ENCODE assay signal across 19 cellular contexts in the genomic region with DNA sequence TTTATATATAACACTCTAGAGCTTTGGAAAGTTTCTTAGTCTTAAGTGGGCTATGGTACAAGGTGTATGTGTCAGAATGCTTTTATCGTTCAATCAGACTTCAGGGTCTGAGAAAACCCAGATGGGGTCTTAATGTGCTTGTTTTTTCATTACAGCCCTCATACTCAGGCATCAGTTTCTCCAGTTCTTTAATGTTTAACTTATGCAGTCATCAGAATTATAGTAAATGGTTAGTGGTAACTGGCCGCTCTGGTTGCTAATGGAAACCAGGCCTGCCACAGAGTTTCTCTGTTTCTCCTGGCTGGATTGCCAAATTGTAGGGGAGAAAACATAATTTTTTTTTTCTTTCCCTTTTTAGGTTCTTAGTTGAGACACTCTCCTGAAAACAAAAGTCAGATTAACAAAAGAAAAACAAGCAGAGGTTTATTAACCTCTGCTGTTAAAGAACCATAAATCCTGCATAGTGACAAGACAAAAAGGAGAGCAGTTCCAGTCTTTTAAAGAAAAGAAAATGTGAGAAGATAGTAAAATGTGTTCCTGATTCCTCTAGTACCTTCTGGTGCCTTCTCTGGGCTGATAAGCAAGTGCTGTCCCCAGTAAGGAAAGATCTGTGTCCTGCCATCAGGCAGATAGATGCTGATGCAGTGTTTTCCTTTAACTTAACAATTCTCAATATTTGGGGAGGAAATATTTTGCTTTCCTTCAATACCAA. TPM values are rescaled to one million over a fixed set of nuclear protein-coding genes. Genes with fewer than 3 reads are reported as not detected.
DNase-seq lines count a peak whose midpoint lies in the region; ATAC-seq, FAIRE-seq and TF ChIP-seq lines count a peak whose summit lies in the region.
"Had no signal": no experiment of that assay in that cellular context is flagged by ENCODE, and none has a peak within 500 bp of the region (broad histone marks: within the 10 kb centered on the region; RNA-seq: fewer than 3 reads in every experiment).

No MANE protein-coding gene starts in this region.

- TF ChIP-seq POLR2A in K562 (conservative IDR thresholded peaks at IDR 0.05) (no peak), sigmoid colon (IDR thresholded peaks at IDR 0.05) (no peak)

- ATAC-seq in GM19372 (IDR thresholded peaks at IDR 0.05; ENCODE audit: low read depth, unreplicated experiment) (peak; percentile 56), K562 (peak; percentile 58), HG03159 (IDR thresholded peaks at IDR 0.05; ENCODE audit: unreplicated experiment) (no peak)
- ATAC-seq: SK-N-SH treated with all-trans-retinoic acid at 6 μM for 48 hours had no signal

- intact Hi-C loops in K562 (cut with micrococcal nuclease) (no loop called here), sigmoid colon (cut with DNase I) (no loop called here), OCI-LY7 (cut with micrococcal nuclease; ENCODE audit: unreplicated experiment) (no loop called here)

- H3K9ac ChIP-seq in K562 (ENCODE audit: insufficient read depth in 1 of 2, low read depth in 2 of 2, low read length in 2 of 2): no peak overlapping the region

- BruUV-seq in K562 (replicated peaks; lab: Mats Ljungman, UMichigan) (no TSS peak), OCI-LY7 (replicated peaks; lab: Mats Ljungman, UMichigan) (no TSS peak)

- POLR2A ChIA-PET in K562 (lab: Yijun Ruan, JAX) (no interaction called here), OCI-LY7 (lab: Charles Lee) (no interaction called here)

- H3K27ac ChIP-seq in K562 (ENCODE audit: extremely low read depth, low read depth, low read length) (no peak overlapping the region), sigmoid colon (no peak overlapping the region), OCI-LY7 (ENCODE audit: low read depth, low read length, poor library complexity, severe bottlenecking) (no peak overlapping the region)

- H4K20me1 ChIP-seq in K562 (replicated peaks; ENCODE audit: control insufficient read depth, insufficient read depth, low read length) (no peaks in the 10 kb centered on the region), OCI-LY7 (ENCODE audit: insufficient read depth, low read length) (no peaks in the 10 kb centered on the region)

- H3K79me2 ChIP-seq in K562 (ENCODE audit: control insufficient read depth, insufficient read depth, low read length): no peaks in the 10 kb centered on the region
- H3K79me2 ChIP-seq in OCI-LY7 (ENCODE audit: insufficient read depth, low read depth, low read length): no peaks in the 10 kb centered on the region

- H3K27me3 ChIP-seq in K562 (ENCODE audit: control insufficient read depth in 2 of 2, insufficient read depth in 2 of 2, low read length in 2 of 2) (peaks cover under 1 to 6% of the 10 kb centered on the region in 2 experiments; a peak in 3 of 5 replicates), kidney epithelial cell (ENCODE audit: control insufficient read depth, insufficient read depth, low read length) (no peaks in the 10 kb centered on the region), sigmoid colon (no peaks in the 10 kb centered on the region)
- H3K27me3 ChIP-seq: Peyer's patch had no signal

- H3K4me3 ChIP-seq in K562: no peak overlapping the region
- no peak overlapping the region for H3K4me3 ChIP-seq in kidney epithelial cell (ENCODE audit: low read depth, low read length)
- H3K4me3 ChIP-seq in sigmoid colon: no peak overlapping the region
- H3K4me3 ChIP-seq in OCI-LY7 (ENCODE audit: low read depth, low read length, poor library complexity, severe bottlenecking): no peak overlapping the region
- H3K4me3 ChIP-seq: HAP-1, Peyer's patch had no signal

- WGBS in K562 (ENCODE audit: insufficient coverage, low coverage, missing lambda C conversion rate): 6% methylated on average over 2 of the region's 2 CpGs
- 66 to 79% methylated on average over 2 of the region's 2 CpGs for WGBS in sigmoid colon, 2 donors

- no peaks in the 10 kb centered on the region for H3K9me3 ChIP-seq in K562 (replicated peaks; ENCODE audit: control insufficient read depth, insufficient read depth, low read depth, low read length)
- H3K9me3 ChIP-seq in sigmoid colon: peaks cover 0 to 3% (median 0%) of the 10 kb centered on the region in 4 donors
- H3K9me3 ChIP-seq in OCI-LY7 (ENCODE audit: low read length): no peaks in the 10 kb centered on the region
- H3K9me3 ChIP-seq: HAP-1, Peyer's patch had no signal

- H3K4me1 ChIP-seq in K562 (replicated peaks in 1 of 2; ENCODE audit: control insufficient read depth in 2 of 2, insufficient read depth in 2 of 2, low read length in 2 of 2) (no peaks in the 10 kb centered on the region), sigmoid colon (no peaks in the 10 kb centered on the region), OCI-LY7 (ENCODE audit: insufficient read depth, low read length, poor library complexity, severe bottlenecking) (no peaks in the 10 kb centered on the region)
- H3K4me1 ChIP-seq: HAP-1, Peyer's patch had no signal

- FAIRE-seq in K562 (lab: Jason Lieb, UNC): no peak

- in situ Hi-C loops in K562 (cut with MboI): no loop called here

- no peak overlapping the region for H3K4me2 ChIP-seq in K562 (ENCODE audit: insufficient read depth, low read length)
- H3K4me2 ChIP-seq in OCI-LY7 (ENCODE audit: low read length): no peak overlapping the region

- no peak for TF ChIP-seq RAD21 in K562 (CRISPR knock-in tag; conservative IDR thresholded peaks at IDR 0.05 in 1 of 2, IDR thresholded peaks at IDR 0.05 in 1 of 2)

- TF ChIP-seq EP300 in K562 (IDR thresholded peaks at IDR 0.05; ENCODE audit: low read length) (0 out of 2 replicates have a peak, but pooled peaks have one; percentile 11), sigmoid colon (IDR thresholded peaks at IDR 0.05) (no peak)

- TF ChIP-seq CTCF in K562 (IDR thresholded peaks at IDR 0.05 in 2 of 3, conservative IDR thresholded peaks at IDR 0.05 in 1 of 3; ENCODE audit: insufficient read depth in 2 of 3, low read depth in 1 of 3, low read length in 3 of 3): no peak
- no peak for TF ChIP-seq CTCF in kidney epithelial cell (IDR thresholded peaks at IDR 0.05; ENCODE audit: insufficient read depth, low read length, poor library complexity, severe bottlenecking)
- TF ChIP-seq CTCF in sigmoid colon (IDR thresholded peaks at IDR 0.05): no peak
- TF ChIP-seq CTCF in OCI-LY7 (conservative IDR thresholded peaks at IDR 0.05; ENCODE audit: low read length): no peak

- no peaks in the 10 kb centered on the region for H3K9me1 ChIP-seq in K562 (ENCODE audit: control insufficient read depth, insufficient read depth, low read length)

- H2AFZ ChIP-seq in K562 (ENCODE audit: low read depth, low read length) (0 out of 2 replicates have a peak overlapping the region, but pooled peaks have one; percentile 5), OCI-LY7 (ENCODE audit: low read length) (no peak overlapping the region)

- DNase-seq in K562 (ENCODE audit: extremely low read depth in 1 of 4, low spot score in 3 of 4) (no peak), kidney epithelial cell (ENCODE audit: low read depth) (peak; percentile 37), renal cortical epithelial cell (ENCODE audit: low read depth) (peak; percentile 84), sigmoid colon (no peak), NCI-H1930 (lab: John Stamatoyannopoulos, UW) (no peak), OCI-LY7 (ENCODE audit: low spot score) (no peak)
- DNase-seq: AML-193, COR-L47, DMS153, NCI-H1417 treated with DMSO at 0.1 percent for 48 hours, NCI-H2081, NCI-H510A treated with DMSO at 0.1 percent for 48 hours, Peyer's patch, Right ventricle myocardium superior had no signal

- H3K36me3 ChIP-seq in K562 (ENCODE audit: control insufficient read depth, insufficient read depth, low read length) (no peaks in the 10 kb centered on the region), kidney epithelial cell (ENCODE audit: control insufficient read depth, insufficient read depth, low read length) (no peaks in the 10 kb centered on the region), sigmoid colon (no peaks in the 10 kb centered on the region), OCI-LY7 (ENCODE audit: insufficient read depth, low read length) (no peaks in the 10 kb centered on the region)
- H3K36me3 ChIP-seq: HAP-1, Peyer's patch had no signal

- CTCF ChIA-PET in K562 (lab: Yijun Ruan, JAX; ENCODE audit: low intra/inter-chr PET ratio) (no interaction called here), OCI-LY7 (lab: Charles Lee; ENCODE audit: unreplicated experiment) (no interaction called here)

- no peaks in the 10 kb centered on the region for H3K9me2 ChIP-seq in OCI-LY7 (ENCODE audit: insufficient read depth, low read length)

RNA-seq across cellular contexts. Expression of gene GHITM, which starts 21.5 kb away (rescaled TPM):
- 28.3 and 42.0 TPM in 2 replicates for total RNA-seq in K562 (2011; cell fraction: chromatin; rRNA removed; ENCODE audit: low replicate concordance)
- total RNA-seq in K562 (2011; cell fraction: nucleolus; rRNA removed): 35.7 and 40.9 TPM in 2 replicates
- 48.2 and 55.7 TPM in 2 replicates for total RNA-seq in K562 (2011; cell fraction: nucleoplasm; rRNA removed)
- total RNA-seq in K562 (2014; rRNA removed) (353 and 382 TPM in 2 replicates), K562 (2014; rRNA removed; fragmentation: Illumina TruSeq; extraction: Trizol) (410 and 439 TPM in 2 replicates), K562 (2015; rRNA removed; fragmentation: Illumina TruSeq; extraction: Trizol) (319 and 332 TPM in 2 replicates), K562 (2021) (322 and 329 TPM in 2 replicates), kidney epithelial cell (231 and 276 TPM in 2 replicates), renal cortical epithelial cell (215 and 338 TPM in 2 replicates), sigmoid colon (100 to 1,000 TPM; 140 to 212 (median 186) TPM), OCI-LY7 (2022) (120 and 132 TPM in 2 replicates)
- polyA plus RNA-seq in K562 (2011; rRNA removed) (419 and 525 TPM in 2 replicates), K562 (2014; fragmentation: Illumina TruSeq; extraction: Trizol) (335 and 347 TPM in 2 replicates), K562 (2014; fragmentation: Nextera tagmentation; extraction: Ambion mirVana) (1,000 to 10,000 TPM; 1,201 to 1,258 TPM), K562 (2014; rRNA removed) (386 and 401 TPM in 2 replicates), sigmoid colon (100 to 1,000 TPM; 277 to 618 (median 342) TPM)
- 238 and 341 TPM in 2 replicates for polyA plus RNA-seq in K562 (2011; cell fraction: cytosol; rRNA removed)
- 70.0 and 123 TPM in 2 replicates for polyA plus RNA-seq in K562 (2011; cell fraction: nucleus; rRNA removed)
- 352 and 522 TPM in 2 replicates for polyA plus RNA-seq in K562 (2012)
- polyA minus RNA-seq in K562 (2011; rRNA and poly(A)+ RNA removed): 349 and 350 TPM in 2 replicates
- polyA minus RNA-seq in K562 (2011; cell fraction: cytosol; rRNA and poly(A)+ RNA removed): 107 and 129 TPM in 2 replicates
- 22.6 and 44.9 TPM in 2 replicates for polyA minus RNA-seq in K562 (2011; cell fraction: nucleus; rRNA and poly(A)+ RNA removed)
- total RNA-seq in OCI-LY7 (2014; rRNA removed; shearing (Covaris generic)): 103 and 119 TPM in 2 replicates

RNA-seq across cellular contexts. Expression of gene GPR15LG, which starts 55.8 kb away (rescaled TPM):
- not detected in 2 replicates for total RNA-seq in K562 (2011; cell fraction: chromatin; rRNA removed; ENCODE audit: low replicate concordance)
- not detected in 2 replicates for total RNA-seq in K562 (2011; cell fraction: nucleolus; rRNA removed)
- not detected in 2 replicates for total RNA-seq in K562 (2011; cell fraction: nucleoplasm; rRNA removed)
- total RNA-seq in K562 (2014; rRNA removed) (not detected in 2 replicates), K562 (2014; rRNA removed; fragmentation: Illumina TruSeq; extraction: Trizol) (not detected in 2 replicates), K562 (2015; rRNA removed; fragmentation: Illumina TruSeq; extraction: Trizol) (0.51 TPM in 1 of 2 replicates, not detected in the other), K562 (2021) (not detected in 2 replicates), kidney epithelial cell (not detected in 2 replicates), renal cortical epithelial cell (6.8 and 46.5 TPM in 2 replicates), sigmoid colon (not detected), OCI-LY7 (2022) (not detected in 2 replicates)
- polyA plus RNA-seq in K562 (2011; rRNA removed) (not detected in 2 replicates), K562 (2014; fragmentation: Illumina TruSeq; extraction: Trizol) (not detected in 2 replicates), K562 (2014; fragmentation: Nextera tagmentation; extraction: Ambion mirVana) (not detected), K562 (2014; rRNA removed) (not detected in 2 replicates), sigmoid colon (100 to 1,000 TPM; 293 to 652 (median 324) TPM)
- not detected in 2 replicates for polyA plus RNA-seq in K562 (2011; cell fraction: cytosol; rRNA removed)
- not detected in 2 replicates for polyA plus RNA-seq in K562 (2011; cell fraction: nucleus; rRNA removed)
- not detected in 2 replicates for polyA plus RNA-seq in K562 (2012)
- not detected in 2 replicates for polyA minus RNA-seq in K562 (2011; rRNA and poly(A)+ RNA removed)
- not detected in 2 replicates for polyA minus RNA-seq in K562 (2011; cell fraction: cytosol; rRNA and poly(A)+ RNA removed)
- polyA minus RNA-seq in K562 (2011; cell fraction: nucleus; rRNA and poly(A)+ RNA removed): not detected in 2 replicates
- total RNA-seq in OCI-LY7 (2014; rRNA removed; shearing (Covaris generic)): not detected in 2 replicates
- total RNA-seq: Right ventricle myocardium superior had no signal
- polyA plus RNA-seq: CD14-positive monocyte had no signal

Comparison
In these comparisons a context has a peak if more than half of its experiments do, and no peak if none do; other contexts are left out.
1. DNase-seq: peak in kidney epithelial cell (single experiment) and renal cortical epithelial cell (single experiment); none in K562 (0 of 4), sigmoid colon (single experiment), NCI-H1930 (0 of 2) and OCI-LY7 (single experiment).